7 cellular contexts compared by ENCODE assay signal in genomic region chr5:181287331-181287730, GRCh38. TPM values are rescaled to one million over a fixed set of nuclear protein-coding genes. Genes with fewer than 3 reads are reported as not detected.
A peak's percentile ranks its signal among the peaks of the same experiment; 100 is the strongest.
DNase-seq lines count a peak whose midpoint lies in the region; ATAC-seq and TF ChIP-seq lines count a peak whose summit lies in the region.
"Not testable (repeated sequence)": the region's sequence is repeated elsewhere in the genome, so short reads cannot be mapped to it uniquely, and the experiment has no call there.

No MANE protein-coding gene starts in this region.

- H3K4me1 Mint-ChIP-seq in IgD-negative memory B cell, result peaks cover 18 to 23% (median 20%) of the 10 kb centered on the region in 3 donors
- H3K4me1 Mint-ChIP-seq in memory B cell, result peaks cover 25% of the 10 kb centered on the region

- H3K27ac Mint-ChIP-seq in IgD-negative memory B cell, result peak overlapping the region; percentile 49 to 87 (median 87)
- H3K27ac Mint-ChIP-seq in memory B cell, result peak overlapping the region; percentile 92

- ATAC-seq in GM18498 (IDR thresholded peaks at IDR 0.05; ENCODE audit: unreplicated experiment) (peak; percentile 66), GM21423 (IDR thresholded peaks at IDR 0.05; ENCODE audit: unreplicated experiment) (peak; percentile 69), HG02678 (IDR thresholded peaks at IDR 0.05; ENCODE audit: unreplicated experiment) (peak; percentile 70), HG03196 (IDR thresholded peaks at IDR 0.05; ENCODE audit: unreplicated experiment) (peak; percentile 59), memory B cell (ENCODE audit: low read depth) (peak; percentile 73)

- not testable (repeated sequence) for H3K27me3 Mint-ChIP-seq in IgD-negative memory B cell, memory B cell

- H3K36me3 Mint-ChIP-seq in IgD-negative memory B cell, memory B cell: not testable (repeated sequence)

- TF ChIP-seq POLR2A in GM19099 (IDR thresholded peaks at IDR 0.05; ENCODE audit: extremely low read depth, insufficient read length, low read depth), result peak; percentile 56

- DNase-seq in memory B cell (ENCODE audit: low spot score in 2 of 2), result not testable (repeated sequence)

- peak overlapping the region; percentile 22 to 91 (median 65) for H3K4me3 Mint-ChIP-seq in IgD-negative memory B cell
- peak overlapping the region; percentile 67 for H3K4me3 Mint-ChIP-seq in memory B cell

- not testable (repeated sequence) for H3K9me3 Mint-ChIP-seq in IgD-negative memory B cell, memory B cell

RNA-seq across cellular contexts. Expression of gene TRIM52, which starts 26.4 kb away (rescaled TPM):
- polyA plus RNA-seq in IgD-negative memory B cell, result 31.6 TPM

RNA-seq across cellular contexts. Expression of gene RACK1, which starts 43.6 kb away (rescaled TPM):
- polyA plus RNA-seq in IgD-negative memory B cell, result 2,243 TPM
